Comparison of ENCODE assay signal across 1 cellular context in the genomic region with DNA sequence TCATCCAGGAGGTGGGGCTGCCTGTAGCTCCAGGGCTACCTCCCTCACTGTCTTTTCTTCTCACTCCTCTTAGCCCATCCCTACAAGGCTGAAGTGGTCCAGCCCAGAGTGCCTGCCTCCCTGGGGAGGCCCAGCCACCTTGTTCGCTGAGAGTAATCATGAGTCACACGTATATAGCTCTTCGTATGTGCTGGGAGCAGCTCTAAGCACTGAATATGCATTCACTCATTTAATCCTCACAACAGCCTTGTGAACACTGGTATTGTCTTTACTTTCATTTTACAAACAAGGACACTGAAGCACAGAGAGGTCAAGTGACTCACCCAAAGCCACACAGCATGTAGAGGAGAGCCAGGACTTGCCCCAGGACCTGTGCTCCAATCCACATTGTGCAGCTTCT.
TF ChIP-seq lines count a peak whose summit lies in the region.

No MANE protein-coding gene starts in this region.

TF ChIP-seq in HEK293, 187 proteins besides CTCF, POLR2A, EP300 and RAD21 (continued from another document):
- TF ChIP-seq, protein P1, sequence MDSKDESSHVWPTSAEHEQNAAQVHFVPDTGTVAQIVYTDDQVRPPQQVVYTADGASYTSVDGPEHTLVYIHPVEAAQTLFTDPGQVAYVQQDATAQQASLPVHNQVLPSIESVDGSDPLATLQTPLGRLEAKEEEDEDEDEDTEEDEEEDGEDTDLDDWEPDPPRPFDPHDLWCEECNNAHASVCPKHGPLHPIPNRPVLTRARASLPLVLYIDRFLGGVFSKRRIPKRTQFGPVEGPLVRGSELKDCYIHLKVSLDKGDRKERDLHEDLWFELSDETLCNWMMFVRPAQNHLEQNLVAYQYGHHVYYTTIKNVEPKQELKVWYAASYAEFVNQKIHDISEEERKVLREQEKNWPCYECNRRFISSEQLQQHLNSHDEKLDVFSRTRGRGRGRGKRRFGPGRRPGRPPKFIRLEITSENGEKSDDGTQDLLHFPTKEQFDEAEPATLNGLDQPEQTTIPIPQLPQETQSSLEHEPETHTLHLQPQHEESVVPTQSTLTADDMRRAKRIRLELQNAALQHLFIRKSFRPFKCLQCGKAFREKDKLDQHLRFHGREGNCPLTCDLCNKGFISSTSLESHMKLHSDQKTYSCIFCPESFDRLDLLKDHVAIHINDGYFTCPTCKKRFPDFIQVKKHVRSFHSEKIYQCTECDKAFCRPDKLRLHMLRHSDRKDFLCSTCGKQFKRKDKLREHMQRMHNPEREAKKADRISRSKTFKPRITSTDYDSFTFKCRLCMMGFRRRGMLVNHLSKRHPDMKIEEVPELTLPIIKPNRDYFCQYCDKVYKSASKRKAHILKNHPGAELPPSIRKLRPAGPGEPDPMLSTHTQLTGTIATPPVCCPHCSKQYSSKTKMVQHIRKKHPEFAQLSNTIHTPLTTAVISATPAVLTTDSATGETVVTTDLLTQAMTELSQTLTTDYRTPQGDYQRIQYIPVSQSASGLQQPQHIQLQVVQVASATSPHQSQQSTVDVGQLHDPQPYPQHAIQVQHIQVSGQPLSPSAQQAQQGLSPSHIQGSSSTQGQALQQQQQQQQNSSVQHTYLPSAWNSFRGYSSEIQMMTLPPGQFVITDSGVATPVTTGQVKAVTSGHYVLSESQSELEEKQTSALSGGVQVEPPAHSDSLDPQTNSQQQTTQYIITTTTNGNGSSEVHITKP (tag by site-specific recombination; IDR thresholded peaks at IDR 0.05), result peak; percentile 88
- TF ChIP-seq ZNF121 (tag by site-specific recombination; IDR thresholded peaks at IDR 0.05) (no peak), ZBTB17 (tag by site-specific recombination; IDR thresholded peaks at IDR 0.05) (peak; percentile 72), ZNF664 (tag by site-specific recombination; IDR thresholded peaks at IDR 0.05) (peak; percentile 70; the same call in 1 of the 2 replicates)
- TF ChIP-seq, protein P2, sequence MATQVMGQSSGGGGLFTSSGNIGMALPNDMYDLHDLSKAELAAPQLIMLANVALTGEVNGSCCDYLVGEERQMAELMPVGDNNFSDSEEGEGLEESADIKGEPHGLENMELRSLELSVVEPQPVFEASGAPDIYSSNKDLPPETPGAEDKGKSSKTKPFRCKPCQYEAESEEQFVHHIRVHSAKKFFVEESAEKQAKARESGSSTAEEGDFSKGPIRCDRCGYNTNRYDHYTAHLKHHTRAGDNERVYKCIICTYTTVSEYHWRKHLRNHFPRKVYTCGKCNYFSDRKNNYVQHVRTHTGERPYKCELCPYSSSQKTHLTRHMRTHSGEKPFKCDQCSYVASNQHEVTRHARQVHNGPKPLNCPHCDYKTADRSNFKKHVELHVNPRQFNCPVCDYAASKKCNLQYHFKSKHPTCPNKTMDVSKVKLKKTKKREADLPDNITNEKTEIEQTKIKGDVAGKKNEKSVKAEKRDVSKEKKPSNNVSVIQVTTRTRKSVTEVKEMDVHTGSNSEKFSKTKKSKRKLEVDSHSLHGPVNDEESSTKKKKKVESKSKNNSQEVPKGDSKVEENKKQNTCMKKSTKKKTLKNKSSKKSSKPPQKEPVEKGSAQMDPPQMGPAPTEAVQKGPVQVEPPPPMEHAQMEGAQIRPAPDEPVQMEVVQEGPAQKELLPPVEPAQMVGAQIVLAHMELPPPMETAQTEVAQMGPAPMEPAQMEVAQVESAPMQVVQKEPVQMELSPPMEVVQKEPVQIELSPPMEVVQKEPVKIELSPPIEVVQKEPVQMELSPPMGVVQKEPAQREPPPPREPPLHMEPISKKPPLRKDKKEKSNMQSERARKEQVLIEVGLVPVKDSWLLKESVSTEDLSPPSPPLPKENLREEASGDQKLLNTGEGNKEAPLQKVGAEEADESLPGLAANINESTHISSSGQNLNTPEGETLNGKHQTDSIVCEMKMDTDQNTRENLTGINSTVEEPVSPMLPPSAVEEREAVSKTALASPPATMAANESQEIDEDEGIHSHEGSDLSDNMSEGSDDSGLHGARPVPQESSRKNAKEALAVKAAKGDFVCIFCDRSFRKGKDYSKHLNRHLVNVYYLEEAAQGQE (tag by site-specific recombination; IDR thresholded peaks at IDR 0.05), result no peak
- TF ChIP-seq, protein P3, sequence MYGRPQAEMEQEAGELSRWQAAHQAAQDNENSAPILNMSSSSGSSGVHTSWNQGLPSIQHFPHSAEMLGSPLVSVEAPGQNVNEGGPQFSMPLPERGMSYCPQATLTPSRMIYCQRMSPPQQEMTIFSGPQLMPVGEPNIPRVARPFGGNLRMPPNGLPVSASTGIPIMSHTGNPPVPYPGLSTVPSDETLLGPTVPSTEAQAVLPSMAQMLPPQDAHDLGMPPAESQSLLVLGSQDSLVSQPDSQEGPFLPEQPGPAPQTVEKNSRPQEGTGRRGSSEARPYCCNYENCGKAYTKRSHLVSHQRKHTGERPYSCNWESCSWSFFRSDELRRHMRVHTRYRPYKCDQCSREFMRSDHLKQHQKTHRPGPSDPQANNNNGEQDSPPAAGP (tag by site-specific recombination; IDR thresholded peaks at IDR 0.05), result peak; percentile 64; the same call in 1 of the 2 replicates
